Comparison of ENCODE assay signal across 8 cellular contexts in the genomic region with DNA sequence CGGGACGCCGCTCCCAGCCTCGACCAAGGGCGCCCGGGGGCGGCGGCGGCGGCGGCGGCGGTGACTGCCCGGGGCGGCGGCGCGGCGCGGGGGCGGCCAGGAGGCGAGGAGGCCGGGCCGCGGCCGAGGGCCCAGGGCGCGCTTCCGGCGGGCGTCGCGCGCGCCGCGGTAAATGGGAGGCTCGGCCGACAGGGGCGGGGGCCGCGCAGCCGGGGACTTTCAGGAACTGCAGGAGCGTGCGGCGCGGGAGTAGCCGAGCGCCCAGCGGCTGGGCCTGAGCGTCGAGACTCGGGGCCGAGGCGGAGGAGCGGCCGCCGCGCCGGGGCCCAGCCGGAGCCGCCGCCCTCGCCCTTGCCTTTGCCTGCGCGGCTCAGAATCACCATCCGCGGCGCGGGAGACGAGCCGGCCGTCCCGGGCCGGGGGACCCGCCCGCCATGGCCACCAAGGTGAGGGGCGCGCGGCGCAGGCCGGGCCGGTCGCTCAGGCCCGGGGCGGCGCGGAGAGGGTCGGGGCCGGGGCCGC. TPM values are rescaled to one million over a fixed set of nuclear protein-coding genes. Genes with fewer than 3 reads are reported as not detected.
A peak's percentile ranks its signal among the peaks of the same experiment; 100 is the strongest.
DNase-seq lines count a peak whose midpoint lies in the region; ATAC-seq and TF ChIP-seq lines count a peak whose summit lies in the region.

A gene (plus strand): TSS at position 246 of the 522 bp plus-strand sequence. CDS start 189 bp downstream, at position 435.

- DNase-seq in NCI-H345 treated with DMSO at 0.1 percent for 48 hours (lab: John Stamatoyannopoulos, UW; ENCODE audit: unreplicated experiment) (peak; percentile 22), lower leg skin (ENCODE audit: low spot score in 2 of 2) (peak; percentile 66 to 94)
- peak; percentile 67 to 73 for DNase-seq in activated CD4-positive, alpha-beta T cell treated with anti-CD3 and anti-CD28 coated beads, Interleukin-2, amount 50 U/mL, for 48 hours
- DNase-seq in stimulated activated CD4-positive, alpha-beta T cell treated with anti-CD3 and anti-CD28 coated beads, Interleukin-4, amount 100 ng/mL, for 4 hours: peak; percentile 52 to 60

- H3K36me3 ChIP-seq in duodenal mucosa (ENCODE audit: control insufficient read depth in 1 of 2, insufficient read depth in 2 of 2, low read length in 2 of 2): no peaks in the 10 kb centered on the region

- TF ChIP-seq POLR2A in lower leg skin (IDR thresholded peaks at IDR 0.05): peak in 1 of 2 donors; percentile 54

- H3K4me3 ChIP-seq in duodenal mucosa (ENCODE audit: low read depth in 1 of 2, low read length in 2 of 2) (peak within 1 kb of the TSS; percentile 76 to 77), lower leg skin (ENCODE audit: low read depth, poor library complexity, severe bottlenecking) (peak within 1 kb of the TSS; percentile 81)

- peaks cover 11 to 16% of the 10 kb centered on the region in 2 donors for H3K4me1 ChIP-seq in duodenal mucosa (ENCODE audit: control insufficient read depth in 1 of 2, insufficient read depth in 2 of 2, low read length in 2 of 2)

- H3K27me3 ChIP-seq in duodenal mucosa (ENCODE audit: control insufficient read depth in 1 of 2, insufficient read depth in 2 of 2, low read length in 2 of 2): no peaks in the 10 kb centered on the region

- ATAC-seq in GM18499 (IDR thresholded peaks at IDR 0.05; ENCODE audit: insufficient read depth, unreplicated experiment) (peak; percentile 32), HG02943 (IDR thresholded peaks at IDR 0.05; ENCODE audit: low read depth, unreplicated experiment) (peak; percentile 60)

- H3K9ac ChIP-seq in duodenal mucosa (ENCODE audit: low read depth in 1 of 2, low read length in 2 of 2): peak within 1 kb of the TSS; percentile 86 to 89

- H3K27ac ChIP-seq in 22Rv1 (peak within 1 kb of the TSS; percentile 77), duodenal mucosa (ENCODE audit: low read depth, low read length) (peak within 1 kb of the TSS; percentile 92)

- H3K9me3 ChIP-seq in duodenal mucosa (ENCODE audit: control insufficient read depth in 1 of 2, low read length in 2 of 2): no peaks in the 10 kb centered on the region

- intact Hi-C loops in lower leg skin (cut with DNase I; ENCODE audit: low total_unique reads): no loop called here

- 0% methylated on average over 8 of the region's 91 CpGs; no CpG with 5 or more reads in 1 of the 2 donors for WGBS in lower leg skin, 2 donors

- no peak for TF ChIP-seq CTCF in 22Rv1 (IDR thresholded peaks at IDR 0.05)
- TF ChIP-seq CTCF in lower leg skin (IDR thresholded peaks at IDR 0.05): no peak

RNA-seq across cellular contexts. Expression of the gene that starts here (rescaled TPM):
- total RNA-seq in lower leg skin: 10 to 100 TPM; 37.4 to 59.5 (median 46.7) TPM

Comparison
In these comparisons a context has a peak if more than half of its experiments do, and no peak if none do; other contexts are left out.
1. Peak in every context shown above with its lines: DNase-seq, ATAC-seq, H3K4me3 ChIP-seq and H3K27ac ChIP-seq.
2. DNase-seq: peak in every context shown above with its lines; median percentile 80 in lower leg skin; 70 in activated CD4-positive, alpha-beta T cell treated with anti-CD3 and anti-CD28 coated beads, Interleukin-2, amount 50 U/mL, for 48 hours; 56 in stimulated activated CD4-positive, alpha-beta T cell treated with anti-CD3 and anti-CD28 coated beads, Interleukin-4, amount 100 ng/mL, for 4 hours; 22 in NCI-H345 treated with DMSO at 0.1 percent for 48 hours.